31 cellular contexts compared by ENCODE assay signal in the genomic region with DNA sequence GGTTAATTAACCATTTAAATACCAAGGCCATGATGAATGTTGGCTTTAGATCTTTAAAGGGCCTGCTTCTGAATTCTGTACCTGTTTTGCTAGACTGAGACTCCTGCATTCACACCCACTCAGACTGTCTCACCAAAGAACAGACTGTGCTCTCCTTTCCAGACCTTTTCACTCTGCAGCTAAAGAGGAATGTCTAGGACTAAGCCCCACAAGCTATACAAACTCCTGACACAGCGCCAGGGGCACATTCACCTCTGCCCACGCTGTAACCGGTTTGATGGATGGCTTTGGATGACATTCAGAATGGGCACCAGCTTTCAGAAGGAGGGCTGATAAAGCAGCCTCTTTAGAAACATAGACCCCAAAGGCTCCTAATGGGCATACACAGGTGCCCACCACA.
DNase-seq lines count a peak whose midpoint lies in the region; ATAC-seq and TF ChIP-seq lines count a peak whose summit lies in the region.
"Had no signal": no experiment of that assay in that cellular context is flagged by ENCODE, and none has a peak within 500 bp of the region (broad histone marks: within the 10 kb centered on the region; RNA-seq: fewer than 3 reads in every experiment).

No MANE protein-coding gene starts in this region.

- peaks cover 0 to 1% (median 1%) of the 10 kb centered on the region in 3 donors for H3K27me3 Mint-ChIP-seq in CD14-positive monocyte (ENCODE audit: low read depth in 3 of 3)
- H3K27me3 Mint-ChIP-seq in osteocyte (ENCODE audit: unreplicated experiment), result peaks cover 5% of the 10 kb centered on the region
- H3K27me3 Mint-ChIP-seq: activated T-cell treated with anti-CD3 and anti-CD28 coated beads, Interleukin-2, amount 50 U/mL, for 24 hours; dendritic cell treated with granulocyte-macrophage colony-stimulating factor and Interleukin-4, amounts not matched to agents 40 ng/mL and 50 ng/mL, for 4 days had no signal

- H3K9me3 Mint-ChIP-seq in CD14-positive monocyte (peaks cover 0 to 10% (median 6%) of the 10 kb centered on the region in 7 donors), osteocyte (ENCODE audit: unreplicated experiment) (no peaks in the 10 kb centered on the region)
- H3K9me3 Mint-ChIP-seq: activated T-cell treated with anti-CD3 and anti-CD28 coated beads, Interleukin-2, amount 50 U/mL, for 24 hours; GM23338; T-cell; WTC11 had no signal

- H3K4me1 Mint-ChIP-seq in CD14-positive monocyte (no peaks in the 10 kb centered on the region), osteocyte (ENCODE audit: unreplicated experiment) (no peaks in the 10 kb centered on the region)
- H3K4me1 Mint-ChIP-seq: T-cell had no signal

- TF ChIP-seq EP300 in esophagus muscularis mucosa (IDR thresholded peaks at IDR 0.05), result peak; percentile 14

- TF ChIP-seq POLR2A in esophagus muscularis mucosa (IDR thresholded peaks at IDR 0.05; ENCODE audit: low read depth) (no peak), thyroid gland (IDR thresholded peaks at IDR 0.05) (no peak)

- H3K27ac ChIP-seq in esophagus muscularis mucosa (replicated peaks in 1 of 4) (peak overlapping the region; percentile 38 to 66 (median 62)), thyroid gland (peak overlapping the region; percentile 74 to 93 (median 78))
- H3K27ac ChIP-seq: 22Rv1; ascending aorta; BLaER1 treated with 17β-estradiol and CSF1 and Interleukin-3, amounts not matched to agents 10 nM and 100 nM; esophagus squamous epithelium; foreskin keratinocyte; left lung had no signal

- DNase-seq in DMS 273 (lab: John Stamatoyannopoulos, UW; ENCODE audit: unreplicated experiment) (peak; percentile 17), DMS 273 treated with DMSO at 0.1 percent for 48 hours (lab: John Stamatoyannopoulos, UW) (no peak), esophagus muscularis mucosa (ENCODE audit: extremely low spot score) (no peak), islet precursor cell (peak; percentile 82), thyroid gland (peak; percentile 95 to 96), CD14-positive monocyte (ENCODE audit: low spot score) (no peak), osteocyte (ENCODE audit: extremely low spot score, unreplicated experiment) (no peak)
- DNase-seq: activated CD4-positive, alpha-beta T cell treated with anti-CD3 and anti-CD28 coated beads, Interleukin-2, amount 50 U/mL, for 1 hour; activated T-cell treated with anti-CD3 and anti-CD28 coated beads, Interleukin-2, amount 50 U/mL, for 24 hours; central memory CD4-positive, alpha-beta T cell; COR-L47; esophagus squamous epithelium; foreskin keratinocyte; GDM1; hippocampal formation; IMR-90; left lung; mesendoderm; NCI-H1048; NCI-H1694; NCI-H82; sigmoid colon; stimulated activated CD4-positive, alpha-beta T cell treated with anti-CD3 and anti-CD28 coated beads, Interleukin-4, amount 100 ng/mL, for 24 hours; T-cell had no signal

- ATAC-seq in GM21619 (IDR thresholded peaks at IDR 0.05; ENCODE audit: unreplicated experiment), result no peak
- ATAC-seq: foreskin keratinocyte, GM23338, left lung, T-cell, WTC11 had no signal

- H3K36me3 ChIP-seq in esophagus muscularis mucosa (no peaks in the 10 kb centered on the region), thyroid gland (no peaks in the 10 kb centered on the region)
- H3K36me3 ChIP-seq: ascending aorta; BLaER1 treated with 17β-estradiol and CSF1 and Interleukin-3, amounts not matched to agents 10 nM and 100 nM; esophagus squamous epithelium; left lung; sigmoid colon had no signal

- H3K4me1 ChIP-seq in esophagus muscularis mucosa, result peaks cover 3 to 26% (median 17%) of the 10 kb centered on the region in 4 donors
- peaks cover 18 to 28% of the 10 kb centered on the region in 2 donors for H3K4me1 ChIP-seq in thyroid gland
- H3K4me1 ChIP-seq: BLaER1 treated with 17β-estradiol and CSF1 and Interleukin-3, amounts not matched to agents 10 nM and 100 nM; foreskin keratinocyte; left lung had no signal

- intact Hi-C loops in esophagus muscularis mucosa (cut with DNase I) (no loop called here), thyroid gland (cut with DNase I) (no loop called here), CD14-positive monocyte (cut with micrococcal nuclease) (no loop called here)

- TF ChIP-seq CTCF in esophagus muscularis mucosa (IDR thresholded peaks at IDR 0.05) (no peak), thyroid gland (IDR thresholded peaks at IDR 0.05) (no peak), CD14-positive monocyte (IDR thresholded peaks at IDR 0.05) (no peak), osteocyte (IDR thresholded peaks at IDR 0.05) (no peak)

- 37% methylated on average over 3 of the region's 3 CpGs for WGBS in esophagus muscularis mucosa
- 31 to 37% methylated on average over 3 of the region's 3 CpGs for WGBS in thyroid gland, 2 donors

- H3K4me3 Mint-ChIP-seq in CD14-positive monocyte (no peak overlapping the region), osteocyte (ENCODE audit: unreplicated experiment) (no peak overlapping the region)
- H3K4me3 Mint-ChIP-seq: activated T-cell treated with anti-CD3 and anti-CD28 coated beads, Interleukin-2, amount 50 U/mL, for 24 hours; dendritic cell treated with granulocyte-macrophage colony-stimulating factor and Interleukin-4, amounts not matched to agents 40 ng/mL and 50 ng/mL, for 4 days; GM23338; T-cell; WTC11 had no signal

- H3K36me3 Mint-ChIP-seq in CD14-positive monocyte (no peaks in the 10 kb centered on the region), osteocyte (ENCODE audit: unreplicated experiment) (no peaks in the 10 kb centered on the region)
- H3K36me3 Mint-ChIP-seq: T-cell, WTC11 had no signal

- no peak overlapping the region for H3K27ac Mint-ChIP-seq in CD14-positive monocyte
- H3K27ac Mint-ChIP-seq in osteocyte (ENCODE audit: unreplicated experiment), result no peak overlapping the region
- H3K27ac Mint-ChIP-seq: activated T-cell treated with anti-CD3 and anti-CD28 coated beads, Interleukin-2, amount 50 U/mL, for 24 hours; dendritic cell treated with granulocyte-macrophage colony-stimulating factor and Interleukin-4, amounts not matched to agents 40 ng/mL and 50 ng/mL, for 4 days; GM23338; T-cell; WTC11 had no signal

- H3K27me3 ChIP-seq in esophagus muscularis mucosa (no peaks in the 10 kb centered on the region), thyroid gland (no peaks in the 10 kb centered on the region)
- H3K27me3 ChIP-seq: ascending aorta; BLaER1 treated with 17β-estradiol and CSF1 and Interleukin-3, amounts not matched to agents 10 nM and 100 nM; esophagus squamous epithelium; foreskin keratinocyte; left lung; sigmoid colon had no signal

- H3K9me3 ChIP-seq in esophagus muscularis mucosa (no peaks in the 10 kb centered on the region), thyroid gland (no peaks in the 10 kb centered on the region)
- H3K9me3 ChIP-seq: ascending aorta; BLaER1 treated with 17β-estradiol and CSF1 and Interleukin-3, amounts not matched to agents 10 nM and 100 nM; esophagus squamous epithelium; left lung; sigmoid colon had no signal

- no peak overlapping the region for H3K4me3 ChIP-seq in esophagus muscularis mucosa
- no peak overlapping the region for H3K4me3 ChIP-seq in thyroid gland (replicated peaks in 1 of 3)
- H3K4me3 ChIP-seq: ascending aorta; BLaER1 treated with 17β-estradiol and CSF1 and Interleukin-3, amounts not matched to agents 10 nM and 100 nM; esophagus squamous epithelium; GM23338; left lung; sigmoid colon had no signal

Comparison
In these comparisons a context has a peak if more than half of its experiments do, and no peak if none do; other contexts are left out.
1. DNase-seq: peak in DMS 273 (single experiment), islet precursor cell (single experiment) and thyroid gland (2 of 2); none in DMS 273 treated with DMSO at 0.1 percent for 48 hours (single experiment), esophagus muscularis mucosa (single experiment), CD14-positive monocyte (single experiment) and osteocyte (single experiment).